ENCODE assay signal across 8 cellular contexts in genomic region chr12:132084681-132085635, GRCh38. TPM values are rescaled to one million over a fixed set of nuclear protein-coding genes. Genes with fewer than 3 reads are reported as not detected.
DNase-seq lines count a peak whose midpoint lies in the region; ATAC-seq and TF ChIP-seq lines count a peak whose summit lies in the region.

No MANE protein-coding gene starts in this region.

- H2AFZ ChIP-seq in MM.1S (ENCODE audit: low read length) = no peak overlapping the region

- no peaks in the 10 kb centered on the region for H3K9me3 ChIP-seq in MM.1S (replicated peaks; ENCODE audit: insufficient read depth, low read length)

- no peaks in the 10 kb centered on the region for H3K9me2 ChIP-seq in MM.1S (replicated peaks; ENCODE audit: insufficient read depth, low read length)

- H3F3A ChIP-seq in MM.1S (ENCODE audit: insufficient read depth, low read length) = no peaks in the 10 kb centered on the region

- H3K27ac ChIP-seq in 22Rv1 (peak overlapping the region; percentile 55), MM.1S (ENCODE audit: low read length) (no peak overlapping the region)

- H3K79me2 ChIP-seq in MM.1S (ENCODE audit: low read length) = peaks cover 4% of the 10 kb centered on the region; the same call in 1 of the 2 replicates

- no peaks in the 10 kb centered on the region for H3K36me3 ChIP-seq in MM.1S (replicated peaks; ENCODE audit: insufficient read depth, low read length)

- no peak overlapping the region for H3K9ac ChIP-seq in MM.1S (ENCODE audit: low read length)

- no peaks in the 10 kb centered on the region for H3K27me3 ChIP-seq in MM.1S (replicated peaks; ENCODE audit: insufficient read depth, low read length)

- in situ Hi-C loops in GM13976 (cut with MboI; ENCODE audit: low sequenced_read_pairs, unreplicated experiment) = no loop called here

- H3K4me1 ChIP-seq in MM.1S (ENCODE audit: low read length) = no peaks in the 10 kb centered on the region

- no peak for TF ChIP-seq CTCF in 22Rv1 (IDR thresholded peaks at IDR 0.05)
- TF ChIP-seq CTCF in GM13976 (IDR thresholded peaks at IDR 0.05; ENCODE audit: borderline replicate concordance, control extremely low read depth, extremely low read depth, insufficient read depth, missing control alignments) = no peak
- TF ChIP-seq CTCF in MM.1S (IDR thresholded peaks at IDR 0.05; ENCODE audit: low read length) = no peak
- peak in 1 of 3 donors; percentile 90 for TF ChIP-seq CTCF in lower leg skin (IDR thresholded peaks at IDR 0.05)

- ATAC-seq in HG03025 (IDR thresholded peaks at IDR 0.05; ENCODE audit: low FRiP score, unreplicated experiment) = no peak

- peak; percentile 86 for DNase-seq in GM13976 (ENCODE audit: low spot score)
- no peak for DNase-seq in MM.1S
- peak; percentile 15 for DNase-seq in activated CD4-positive, alpha-beta T cell treated with anti-CD3 and anti-CD28 coated beads for 1 hour
- peak; percentile 42 to 65 for DNase-seq in dermis microvascular lymphatic vessel endothelial cell (ENCODE audit: low read depth in 2 of 2)
- peak; percentile 35 to 89 for DNase-seq in lower leg skin (ENCODE audit: low spot score in 2 of 2)
- peak in 2 of 3 experiments; percentile 24 to 25 for DNase-seq in stimulated activated CD4-positive, alpha-beta T cell treated with anti-CD3 and anti-CD28 coated beads, TNF-alpha, amount 100 ng/mL, for 4 hours (ENCODE audit: low read depth in 3 of 3)

- H4K20me1 ChIP-seq in MM.1S (ENCODE audit: insufficient read depth, low read length) = no peaks in the 10 kb centered on the region

- peak overlapping the region; percentile 49 for H3K4me2 ChIP-seq in MM.1S (ENCODE audit: low read depth, low read length)

- no peak for TF ChIP-seq POLR2A in lower leg skin (IDR thresholded peaks at IDR 0.05)

- H3K4me3 ChIP-seq in MM.1S (ENCODE audit: low read length) (no peak overlapping the region; the same call in 1 of the 2 replicates), lower leg skin (ENCODE audit: low read depth, poor library complexity, severe bottlenecking) (peak overlapping the region; percentile 77)

- intact Hi-C loops in lower leg skin (cut with DNase I; ENCODE audit: low total_unique reads) = no loop called here

- WGBS in lower leg skin, 2 donors = 5 to 6% methylated on average over 41 to 43 of the region's 51 CpGs

RNA-seq across cellular contexts. Expression of gene DDX51, which starts 59.2 kb away (rescaled TPM):
- total RNA-seq in dermis microvascular lymphatic vessel endothelial cell (5.1 TPM in 2 replicates), lower leg skin (10 to 100 TPM; 11.1 to 31.8 (median 19.2) TPM)

RNA-seq across cellular contexts. Expression of gene NOC4L, which starts 59.3 kb away (rescaled TPM):
- total RNA-seq in dermis microvascular lymphatic vessel endothelial cell = 10.5 and 12.3 TPM in 2 replicates
- total RNA-seq in lower leg skin = 10 to 100 TPM in 3 of 4 donors, 1 to 10 TPM in 1; 7.3 to 17.7 (median 14.1) TPM
